Comparison of ENCODE assay signal across 8 cellular contexts in genomic region chr20:25249198-25249931, GRCh38. TPM values are rescaled to one million over a fixed set of nuclear protein-coding genes. Genes with fewer than 3 reads are reported as not detected.
A peak's percentile ranks its signal among the peaks of the same experiment; 100 is the strongest.
DNase-seq lines count a peak whose midpoint lies in the region; ATAC-seq and TF ChIP-seq lines count a peak whose summit lies in the region.

No MANE protein-coding gene starts in this region.

- no peaks in the 10 kb centered on the region for H3K9me3 ChIP-seq in fibroblast of lung (ENCODE audit: control insufficient read depth, insufficient read depth, low read depth, low read length)

- H3K4me3 ChIP-seq in fibroblast of lung (replicated peaks in 1 of 4; ENCODE audit: control extremely low read depth in 1 of 4, insufficient read depth in 1 of 4, low read depth in 3 of 4, low read length in 4 of 4) (peak overlapping the region; percentile 70 to 92 (median 87)), rectal smooth muscle tissue (ENCODE audit: low read length) (peak overlapping the region; percentile 71)

- ATAC-seq in HG02852 (IDR thresholded peaks at IDR 0.05; ENCODE audit: unreplicated experiment) (no peak), HG03442 (IDR thresholded peaks at IDR 0.05; ENCODE audit: unreplicated experiment) (no peak)

- TF ChIP-seq CTCF in fibroblast of lung (conservative IDR thresholded peaks at IDR 0.05 in 1 of 2, IDR thresholded peaks at IDR 0.05 in 1 of 2; ENCODE audit: low read depth in 1 of 2, low read length in 2 of 2) = peak in 1 of 2 donors; percentile 3

- peak; percentile 31 for DNase-seq in HCEC 1CT
- peak; percentile 37 for DNase-seq in SK-MEL-5 (ENCODE audit: low read depth, low spot score)
- DNase-seq in fibroblast of lung (ENCODE audit: low read depth in 2 of 2) = peak; percentile 25 to 46
- no peak for DNase-seq in NCI-H1048 (lab: John Stamatoyannopoulos, UW)
- DNase-seq in foreskin melanocyte = no peak

- H3K79me2 ChIP-seq in fibroblast of lung (ENCODE audit: control insufficient read depth, insufficient read depth, low read length) = peaks cover 57% of the 10 kb centered on the region

- H3K4me2 ChIP-seq in fibroblast of lung (ENCODE audit: extremely low read depth, insufficient read depth, low read length) = peak overlapping the region; percentile 90

- no peaks in the 10 kb centered on the region for H3K27me3 ChIP-seq in fibroblast of lung (ENCODE audit: control insufficient read depth, insufficient read depth, low read length)
- H3K27me3 ChIP-seq in rectal smooth muscle tissue (ENCODE audit: control insufficient read depth, insufficient read depth, low read length) = no peaks in the 10 kb centered on the region

- H4K20me1 ChIP-seq in fibroblast of lung (ENCODE audit: control insufficient read depth, extremely low read depth, insufficient read depth, low read length) = no peaks in the 10 kb centered on the region

- no peak overlapping the region for H2AFZ ChIP-seq in fibroblast of lung (ENCODE audit: low read length)

- H3K4me1 ChIP-seq in fibroblast of lung (ENCODE audit: control insufficient read depth, extremely low read depth, insufficient read depth, low read length) (peaks cover 6% of the 10 kb centered on the region), rectal smooth muscle tissue (ENCODE audit: control insufficient read depth, insufficient read depth, low read length) (peaks cover 12% of the 10 kb centered on the region)

- no peak overlapping the region for H3K9ac ChIP-seq in fibroblast of lung (ENCODE audit: insufficient read depth, low read length)
- no peak overlapping the region for H3K9ac ChIP-seq in rectal smooth muscle tissue (ENCODE audit: low read length)

- in situ Hi-C loops in SK-MEL-5 (cut with HindIII; ENCODE audit: low pct_unique_long_range_greater_than_20kb, low sequenced_read_pairs) = no loop called here

- H3K27ac ChIP-seq in fibroblast of lung (ENCODE audit: insufficient read depth, low read length) = peak overlapping the region; percentile 10
- peak overlapping the region; percentile 85 for H3K27ac ChIP-seq in rectal smooth muscle tissue (ENCODE audit: low read depth, low read length)

- H3K36me3 ChIP-seq in fibroblast of lung (ENCODE audit: control insufficient read depth, insufficient read depth, low read length) (peaks cover 2% of the 10 kb centered on the region), rectal smooth muscle tissue (ENCODE audit: control insufficient read depth, insufficient read depth, low read length) (no peaks in the 10 kb centered on the region)

RNA-seq across cellular contexts. Expression of gene PYGB, which starts 1.5 kb away (rescaled TPM):
- total RNA-seq in SK-MEL-5 (2014; rRNA removed; shearing (Covaris generic)) = 404 and 446 TPM in 2 replicates
- 618 and 744 TPM in 2 replicates for polyA plus RNA-seq in SK-MEL-5 (2015; cell fraction: cytosol; rRNA removed)
- polyA plus RNA-seq in SK-MEL-5 (2015; cell fraction: nucleus; rRNA removed) = 1,362 and 1,434 TPM in 2 replicates
- total RNA-seq in fibroblast of lung = 81.7 and 89.5 TPM in 2 replicates
- polyA plus RNA-seq in fibroblast of lung = 37.0 and 45.9 TPM in 2 replicates
- polyA plus RNA-seq in fibroblast of lung (2012) = 68.9 and 88.6 TPM in 2 replicates
- polyA minus RNA-seq in fibroblast of lung (ENCODE audit: low replicate concordance) = 127 and 141 TPM in 2 replicates

RNA-seq across cellular contexts. Expression of gene ENTPD6, which starts 53.9 kb away (rescaled TPM):
- total RNA-seq in SK-MEL-5 (2014; rRNA removed; shearing (Covaris generic)) = 236 and 241 TPM in 2 replicates
- 385 and 433 TPM in 2 replicates for polyA plus RNA-seq in SK-MEL-5 (2015; cell fraction: cytosol; rRNA removed)
- polyA plus RNA-seq in SK-MEL-5 (2015; cell fraction: nucleus; rRNA removed) = 1,025 and 1,164 TPM in 2 replicates
- total RNA-seq in fibroblast of lung = 49.6 and 56.5 TPM in 2 replicates
- 45.7 and 59.9 TPM in 2 replicates for polyA plus RNA-seq in fibroblast of lung
- polyA plus RNA-seq in fibroblast of lung (2012) = 42.7 and 61.6 TPM in 2 replicates
- 84.2 and 94.2 TPM in 2 replicates for polyA minus RNA-seq in fibroblast of lung (ENCODE audit: low replicate concordance)

Comparison
In these comparisons a context has a peak if more than half of its experiments do, and no peak if none do; other contexts are left out.
1. DNase-seq: peak in HCEC 1CT (single experiment), SK-MEL-5 (single experiment) and fibroblast of lung (2 of 2); none in NCI-H1048 (single experiment) and foreskin melanocyte (single experiment).